ENCODE assay signal across 26 cellular contexts in the genomic region with DNA sequence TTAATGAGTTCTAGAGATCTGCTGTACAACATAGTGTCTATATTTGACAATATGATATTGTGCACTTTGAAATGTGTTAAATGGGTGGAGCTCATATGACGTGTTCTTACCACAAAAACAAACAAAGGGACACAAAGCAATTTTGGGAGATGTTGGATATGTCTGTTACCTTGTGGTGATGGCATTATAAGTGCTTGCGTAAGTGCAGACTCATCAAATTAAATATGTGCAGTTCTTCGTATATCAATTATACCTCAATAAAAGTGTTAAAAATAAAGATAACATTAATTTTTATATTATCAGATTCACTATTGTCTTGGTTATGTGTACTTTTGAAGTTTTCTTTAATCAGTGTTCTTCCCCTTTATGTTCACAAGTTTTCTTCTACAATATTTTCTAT.
DNase-seq lines count a peak whose midpoint lies in the region; ATAC-seq, FAIRE-seq and TF ChIP-seq lines count a peak whose summit lies in the region.
"Had no signal": no experiment of that assay in that cellular context is flagged by ENCODE, and none has a peak within 500 bp of the region (broad histone marks: within the 10 kb centered on the region; RNA-seq: fewer than 3 reads in every experiment).

No MANE protein-coding gene starts in this region.

- no peaks in the 10 kb centered on the region for H3K79me2 ChIP-seq in HepG2 (ENCODE audit: insufficient read depth, low read length)
- no peaks in the 10 kb centered on the region for H3K79me2 ChIP-seq in K562 (ENCODE audit: control insufficient read depth, insufficient read depth, low read length)

- intact Hi-C loops in HepG2 (cut with micrococcal nuclease; ENCODE audit: unreplicated experiment) (no loop called here), right lobe of liver (cut with DNase I) (no loop called here), K562 (cut with micrococcal nuclease) (no loop called here)

- DNase-seq in HepG2 (ENCODE audit: low spot score) = no peak
- no peak for DNase-seq in right lobe of liver
- no peak for DNase-seq in RCC 7860 (ENCODE audit: low spot score)
- no peak for DNase-seq in K562 (ENCODE audit: extremely low read depth in 1 of 4, low spot score in 3 of 4)
- no peak for DNase-seq in mucosa of gallbladder (ENCODE audit: low spot score)
- DNase-seq in stimulated activated CD4-positive, alpha-beta T cell treated with anti-CD3 and anti-CD28 coated beads, Interleukin-1b, Interleukin-23, amount 100 ng/mL, for 48 hours = no peak
- DNase-seq: ACHN; BE2C; C1 segment of cervical spinal cord; CD4-positive, alpha-beta memory T cell; CD4-positive, CD25-positive, alpha-beta regulatory T cell; CD8-positive, alpha-beta memory T cell; COR-L47; DMS 273 treated with DMSO at 0.1 percent for 48 hours; DMS153; DMS53; DMS79; DND-41; EL; GDM1 had no signal

- H2AFZ ChIP-seq in HepG2 (ENCODE audit: low read length) (no peak overlapping the region), K562 (ENCODE audit: low read depth, low read length) (no peak overlapping the region)

- WGBS in HepG2 (ENCODE audit: low lambda C conversion rate) = 39% methylated on average over 3 of the region's 3 CpGs
- 56% methylated on average over 3 of the region's 3 CpGs for WGBS in right lobe of liver (ENCODE audit: insufficient coverage, low coverage, low lambda C conversion rate, missing lambda C conversion rate)
- WGBS in K562 (ENCODE audit: insufficient coverage, low coverage, missing lambda C conversion rate) = 2% methylated on average over 3 of the region's 3 CpGs

- TF ChIP-seq CTCF in HepG2 (CRISPR knock-in tag; IDR thresholded peaks at IDR 0.05) (no peak), right lobe of liver (IDR thresholded peaks at IDR 0.05) (no peak), K562 (IDR thresholded peaks at IDR 0.05 in 2 of 3, conservative IDR thresholded peaks at IDR 0.05 in 1 of 3; ENCODE audit: insufficient read depth in 2 of 3, low read depth in 1 of 3, low read length in 3 of 3) (no peak)

- CTCF ChIA-PET in HepG2 (lab: Yijun Ruan, JAX; ENCODE audit: low intra/inter-chr PET ratio, low total read pairs) (no interaction called here), K562 (lab: Yijun Ruan, JAX; ENCODE audit: low intra/inter-chr PET ratio) (no interaction called here)

- H3K36me3 ChIP-seq in HepG2 (replicated peaks in 1 of 2; ENCODE audit: control insufficient read depth in 1 of 2, insufficient read depth in 2 of 2, low read length in 2 of 2) (no peaks in the 10 kb centered on the region), right lobe of liver (no peaks in the 10 kb centered on the region), K562 (ENCODE audit: control insufficient read depth, insufficient read depth, low read length) (no peaks in the 10 kb centered on the region)
- H3K36me3 ChIP-seq: BE2C, BLaER1 had no signal

- in situ Hi-C loops in HepG2 (cut with HindIII; ENCODE audit: extremely low pct_ligation_motif_present, low pct_unique_long_range_greater_than_20kb) = no loop called here
- in situ Hi-C loops in K562 (cut with MboI) = no loop called here

- ATAC-seq in HepG2 = no peak
- ATAC-seq in right lobe of liver = no peak
- ATAC-seq in K562 = no peak
- ATAC-seq in GM21447 (IDR thresholded peaks at IDR 0.05; ENCODE audit: unreplicated experiment) = no peak
- ATAC-seq: GM12878 had no signal

- no peaks in the 10 kb centered on the region for H3K9me1 ChIP-seq in K562 (ENCODE audit: control insufficient read depth, insufficient read depth, low read length)

- TF ChIP-seq RAD21 in HepG2 (CRISPR knock-in tag; IDR thresholded peaks at IDR 0.05) = no peak
- TF ChIP-seq RAD21 in K562 (CRISPR knock-in tag; conservative IDR thresholded peaks at IDR 0.05 in 1 of 2, IDR thresholded peaks at IDR 0.05 in 1 of 2) = no peak

- FAIRE-seq in HepG2 (lab: Jason Lieb, UNC) (no peak), RCC 7860 (lab: Jason Lieb, UNC) (peak; percentile 40), K562 (lab: Jason Lieb, UNC) (no peak)
- FAIRE-seq: GM12878, GM12892, GM18507 had no signal

- H3K9ac ChIP-seq in HepG2 (ENCODE audit: insufficient read depth, low read depth, low read length) (no peak overlapping the region), K562 (ENCODE audit: insufficient read depth in 1 of 2, low read depth in 2 of 2, low read length in 2 of 2) (no peak overlapping the region)
- H3K9ac ChIP-seq: BLaER1 had no signal

- H3K27me3 ChIP-seq in HepG2 (ENCODE audit: control insufficient read depth in 1 of 2, insufficient read depth in 2 of 2, low read length in 2 of 2) = no peaks in the 10 kb centered on the region
- H3K27me3 ChIP-seq in right lobe of liver = no peaks in the 10 kb centered on the region
- no peaks in the 10 kb centered on the region for H3K27me3 ChIP-seq in K562 (ENCODE audit: control insufficient read depth in 2 of 2, insufficient read depth in 2 of 2, low read length in 2 of 2)
- H3K27me3 ChIP-seq: BE2C, BLaER1 had no signal

- H4K20me1 ChIP-seq in HepG2 (ENCODE audit: insufficient read depth, low read length) (no peaks in the 10 kb centered on the region), K562 (replicated peaks; ENCODE audit: control insufficient read depth, insufficient read depth, low read length) (no peaks in the 10 kb centered on the region)
- H4K20me1 ChIP-seq: BLaER1 had no signal

- H3K27ac ChIP-seq in HepG2 (ENCODE audit: extremely low read length, insufficient read depth, low read length) (no peak overlapping the region), right lobe of liver (no peak overlapping the region), K562 (ENCODE audit: extremely low read depth, low read depth, low read length) (no peak overlapping the region)
- H3K27ac ChIP-seq: 22Rv1, BLaER1 had no signal

- H3K4me3 ChIP-seq in HepG2 (replicated peaks in 1 of 3; ENCODE audit: insufficient read depth in 1 of 3, low read depth in 2 of 3, low read length in 3 of 3) (no peak overlapping the region), right lobe of liver (no peak overlapping the region), K562 (no peak overlapping the region)
- H3K4me3 ChIP-seq: BLaER1, GM12878 had no signal

- no peak for TF ChIP-seq EP300 in HepG2 (IDR thresholded peaks at IDR 0.05; ENCODE audit: low read depth in 2 of 2, low read length in 2 of 2)
- no peak for TF ChIP-seq EP300 in HepG2 (CRISPR knock-in tag; IDR thresholded peaks at IDR 0.05; ENCODE audit: borderline replicate concordance)
- TF ChIP-seq EP300 in K562 (IDR thresholded peaks at IDR 0.05; ENCODE audit: low read length) = no peak

- no peak overlapping the region for H3K4me2 ChIP-seq in HepG2 (ENCODE audit: low read depth, low read length)
- H3K4me2 ChIP-seq in K562 (ENCODE audit: insufficient read depth, low read length) = no peak overlapping the region
- H3K4me2 ChIP-seq: BLaER1 had no signal

- H3K4me1 ChIP-seq in HepG2 (ENCODE audit: insufficient read depth, low read length) (no peaks in the 10 kb centered on the region), right lobe of liver (no peaks in the 10 kb centered on the region), K562 (replicated peaks in 1 of 2; ENCODE audit: control insufficient read depth in 2 of 2, insufficient read depth in 2 of 2, low read length in 2 of 2) (no peaks in the 10 kb centered on the region)
- H3K4me1 ChIP-seq: BE2C, BLaER1 had no signal

- POLR2A ChIA-PET in HepG2 (lab: Yijun Ruan, JAX) = no interaction called here
- POLR2A ChIA-PET in K562 (lab: Yijun Ruan, JAX) = no interaction called here

- no peak for TF ChIP-seq POLR2A in HepG2 (IDR thresholded peaks at IDR 0.05; ENCODE audit: insufficient read depth in 1 of 2, low read depth in 2 of 2, low read length in 2 of 2)
- TF ChIP-seq POLR2A in right lobe of liver (IDR thresholded peaks at IDR 0.05) = no peak
- TF ChIP-seq POLR2A in K562 (conservative IDR thresholded peaks at IDR 0.05) = no peak

- no TSS peak for BruUV-seq in HepG2 (replicated peaks; lab: Mats Ljungman, UMichigan)
- BruUV-seq in K562 (replicated peaks; lab: Mats Ljungman, UMichigan) = no TSS peak

- no peaks in the 10 kb centered on the region for H3K9me3 ChIP-seq in HepG2 (ENCODE audit: low read length)
- H3K9me3 ChIP-seq in right lobe of liver = no peaks in the 10 kb centered on the region
- H3K9me3 ChIP-seq in K562 (replicated peaks; ENCODE audit: control insufficient read depth, insufficient read depth, low read depth, low read length) = no peaks in the 10 kb centered on the region
- H3K9me3 ChIP-seq: BE2C, BLaER1 had no signal

TF ChIP-seq in HepG2, 621 proteins besides CTCF, POLR2A, EP300 and RAD21:
- TF ChIP-seq MAFK (conservative IDR thresholded peaks at IDR 0.05 in 1 of 2, IDR thresholded peaks at IDR 0.05 in 1 of 2; ENCODE audit: low read length in 2 of 2) (peak; percentile 55 to 82; a peak in 3 of 4 replicates), TCF7L2 (IDR thresholded peaks at IDR 0.05; ENCODE audit: low read depth, low read length) (no peak), CEBPG (CRISPR knock-in tag; IDR thresholded peaks at IDR 0.05) (no peak), MAFF (IDR thresholded peaks at IDR 0.05; ENCODE audit: low read depth, low read length) (peak; percentile 71; the same call in 1 of the 2 replicates)

TF ChIP-seq in K562, 482 proteins besides CTCF, POLR2A, EP300 and RAD21:
- TF ChIP-seq NCOA1 (IDR thresholded peaks at IDR 0.05; ENCODE audit: low read depth) = no peak
- peak; percentile 16; the same call in 1 of the 2 replicates for TF ChIP-seq C11orf30 (IDR thresholded peaks at IDR 0.05; ENCODE audit: low read depth)
- peak; percentile 24; the same call in 1 of the 2 replicates for TF ChIP-seq ZNF316 (IDR thresholded peaks at IDR 0.05)
TF ChIP-seq in K562: peak in this region for 2.

Comparison
In these comparisons a context has a peak if more than half of its experiments do, and no peak if none do; other contexts are left out.
1. Of the 241 proteins assayed by ChIP-seq in both HepG2 and K562: peak only in HepG2: MAFF and MAFK; only in K562: none; in both: none; in neither: 239.